In the genomic region with DNA sequence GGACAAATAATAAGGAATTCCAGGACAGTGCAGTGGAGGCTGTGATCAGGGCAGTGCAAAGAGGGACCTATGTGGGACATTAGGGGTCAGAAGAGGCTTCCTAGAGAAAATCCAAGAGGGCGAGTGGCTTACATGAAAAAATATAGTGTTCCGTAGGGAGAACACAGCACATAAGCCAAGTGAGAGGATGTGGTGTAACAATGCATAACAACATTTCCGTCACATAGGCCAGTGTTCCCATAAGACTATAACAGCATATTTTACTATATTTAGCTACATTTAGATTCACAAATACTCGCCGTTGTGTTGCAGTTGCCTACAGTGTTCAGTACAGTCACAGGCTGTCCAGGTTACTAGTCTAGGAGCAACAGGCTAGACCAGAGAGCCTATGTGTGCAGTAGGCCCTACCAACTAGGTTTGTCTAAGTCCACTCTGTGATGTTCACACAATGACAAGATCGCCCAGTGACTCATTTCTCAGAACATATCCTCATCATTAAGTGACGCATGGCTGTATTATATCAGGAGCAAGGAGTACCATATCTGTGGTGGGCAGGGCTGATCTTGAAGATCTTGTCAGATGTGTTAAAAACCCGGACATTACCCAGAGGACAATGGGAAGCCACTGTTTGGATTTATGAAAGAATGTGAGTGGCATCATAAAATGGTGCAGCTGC, we compare ENCODE assay signal across 31 cellular contexts.
"Had no signal": no experiment of that assay in that cellular context is flagged by ENCODE, and none has a peak within 500 bp of the region (broad histone marks: within the 10 kb centered on the region; RNA-seq: fewer than 3 reads in every experiment).

No MANE protein-coding gene starts in this region.

- H3K27me3 ChIP-seq: body of pancreas, esophagus muscularis mucosa, gastrocnemius medialis had no signal

- H3K4me3 ChIP-seq: body of pancreas, esophagus muscularis mucosa, gastrocnemius medialis, heart left ventricle had no signal

- H3K27me3 Mint-ChIP-seq: activated CD4-positive, alpha-beta memory T cell treated with anti-CD3 and anti-CD28 coated beads for 36 hours; activated CD4-positive, alpha-beta T cell treated with anti-CD3 and anti-CD28 coated beads for 36 hours; activated naive CD4-positive, alpha-beta T cell treated with anti-CD3 and anti-CD28 coated beads, Interleukin-2, amount 10 ng/mL, durations not matched to agents 7 days and 5 days; effector memory CD8-positive, alpha-beta T cell had no signal

- H3K4me1 Mint-ChIP-seq: activated CD4-positive, alpha-beta T cell treated with anti-CD3 and anti-CD28 coated beads for 36 hours; activated CD4-positive, alpha-beta T cell treated with anti-CD3 and anti-CD28 coated beads, Interleukin-2, amount 10 ng/mL, durations not matched to agents 24 days and 14 days had no signal

- H3K9me3 ChIP-seq: body of pancreas, esophagus muscularis mucosa, gastrocnemius medialis had no signal

- H3K27ac ChIP-seq: body of pancreas, esophagus muscularis mucosa, foreskin keratinocyte, gastrocnemius medialis, heart left ventricle had no signal

- ATAC-seq: activated CD4-positive, alpha-beta T cell treated with anti-CD3 and anti-CD28 coated beads for 36 hours; activated CD8-positive, alpha-beta memory T cell treated with anti-CD3 and anti-CD28 coated beads, Interleukin-2, amount 10 ng/mL, durations not matched to agents 7 days and 5 days; activated CD8-positive, alpha-beta T cell treated with anti-CD3 and anti-CD28 coated beads, Interleukin-2, amount 10 ng/mL, durations not matched to agents 7 days and 5 days; activated naive CD4-positive, alpha-beta T cell treated with anti-CD3 and anti-CD28 coated beads, Interleukin-2, amount 50 U/mL, for 72 hours; body of pancreas; effector memory CD8-positive, alpha-beta T cell; foreskin keratinocyte; gastrocnemius medialis; heart left ventricle had no signal

- H3K4me3 Mint-ChIP-seq: activated CD4-positive, alpha-beta memory T cell treated with anti-CD3 and anti-CD28 coated beads for 36 hours; activated CD4-positive, alpha-beta T cell treated with anti-CD3 and anti-CD28 coated beads for 36 hours; activated CD4-positive, alpha-beta T cell treated with anti-CD3 and anti-CD28 coated beads, Interleukin-2, amount 10 ng/mL, durations not matched to agents 24 days and 14 days; activated CD8-positive, alpha-beta memory T cell treated with anti-CD3 and anti-CD28 coated beads, Interleukin-2, amount 10 ng/mL, durations not matched to agents 7 days and 5 days; activated CD8-positive, alpha-beta T cell treated with anti-CD3 and anti-CD28 coated beads, Interleukin-2, amount 10 ng/mL, durations not matched to agents 7 days and 5 days; activated naive CD4-positive, alpha-beta T cell treated with anti-CD3 and anti-CD28 coated beads, Interleukin-2, amount 10 ng/mL, durations not matched to agents 7 days and 5 days; activated naive CD8-positive, alpha-beta T cell treated with anti-CD3 and anti-CD28 coated beads, Interleukin-2, amount 10 ng/mL, durations not matched to agents 7 days and 5 days; activated T-helper 1 cell treated with anti-CD3 and anti-CD28 coated beads, Interleukin-12 subunit alpha, Interleukin-12 subunit beta, Interleukin-2, Interleukin-4 antibody, amounts not matched to agents 30 ng/mL and 10 ng/mL and 1 ng/mL, durations not matched to agents 14 hours and 24 hours and 36 hours; effector memory CD8-positive, alpha-beta T cell had no signal

- H3K27ac Mint-ChIP-seq: activated CD4-positive, alpha-beta memory T cell treated with anti-CD3 and anti-CD28 coated beads for 36 hours; activated CD4-positive, alpha-beta T cell treated with anti-CD3 and anti-CD28 coated beads for 36 hours; activated CD4-positive, alpha-beta T cell treated with anti-CD3 and anti-CD28 coated beads, Interleukin-2, amount 10 ng/mL, durations not matched to agents 24 days and 14 days; activated CD8-positive, alpha-beta memory T cell treated with anti-CD3 and anti-CD28 coated beads, Interleukin-2, amount 10 ng/mL, durations not matched to agents 7 days and 5 days; activated CD8-positive, alpha-beta T cell treated with anti-CD3 and anti-CD28 coated beads, Interleukin-2, amount 10 ng/mL, durations not matched to agents 7 days and 5 days; activated naive CD4-positive, alpha-beta T cell treated with anti-CD3 and anti-CD28 coated beads, Interleukin-2, amount 10 ng/mL, durations not matched to agents 7 days and 5 days; activated naive CD4-positive, alpha-beta T cell treated with anti-CD3 and anti-CD28 coated beads, Interleukin-2, amount 50 U/mL, for 72 hours; activated naive CD8-positive, alpha-beta T cell treated with anti-CD3 and anti-CD28 coated beads, Interleukin-2, amount 10 ng/mL, durations not matched to agents 7 days and 5 days; activated T-helper 1 cell treated with anti-CD3 and anti-CD28 coated beads, Interleukin-12 subunit alpha, Interleukin-12 subunit beta, Interleukin-2, Interleukin-4 antibody, amounts not matched to agents 30 ng/mL and 10 ng/mL and 1 ng/mL, durations not matched to agents 14 hours and 24 hours and 36 hours; activated T-helper 2 cell treated with anti-CD3 and anti-CD28 coated beads, Interferon-gamma antibody, Interleukin-2, Interleukin-4, amounts not matched to agents 10 μg/mL and 5 μg/mL and 100 μg/mL, durations not matched to agents 14 hours and 24 hours and 36 hours had no signal

- H3K36me3 Mint-ChIP-seq: activated CD4-positive, alpha-beta memory T cell treated with anti-CD3 and anti-CD28 coated beads for 36 hours; activated CD8-positive, alpha-beta memory T cell treated with anti-CD3 and anti-CD28 coated beads, Interleukin-2, amount 10 ng/mL, durations not matched to agents 7 days and 5 days; activated naive CD4-positive, alpha-beta T cell treated with anti-CD3 and anti-CD28 coated beads, Interleukin-2, amount 10 ng/mL, durations not matched to agents 7 days and 5 days; activated naive CD4-positive, alpha-beta T cell treated with anti-CD3 and anti-CD28 coated beads, Interleukin-2, amount 50 U/mL, for 72 hours; activated naive CD8-positive, alpha-beta T cell treated with anti-CD3 and anti-CD28 coated beads, Interleukin-2, amount 10 ng/mL, durations not matched to agents 7 days and 5 days had no signal

- FAIRE-seq: colon had no signal

- H3K9me3 Mint-ChIP-seq: activated CD4-positive, alpha-beta memory T cell treated with anti-CD3 and anti-CD28 coated beads for 36 hours; activated CD4-positive, alpha-beta T cell treated with anti-CD3 and anti-CD28 coated beads, Interleukin-2, amount 10 ng/mL, durations not matched to agents 24 days and 14 days; activated naive CD4-positive, alpha-beta T cell treated with anti-CD3 and anti-CD28 coated beads, Interleukin-2, amount 10 ng/mL, durations not matched to agents 7 days and 5 days; activated naive CD4-positive, alpha-beta T cell treated with anti-CD3 and anti-CD28 coated beads, Interleukin-2, amount 50 U/mL, for 72 hours; activated naive CD8-positive, alpha-beta T cell treated with anti-CD3 and anti-CD28 coated beads, Interleukin-2, amount 10 ng/mL, durations not matched to agents 7 days and 5 days; activated T-helper 2 cell treated with anti-CD3 and anti-CD28 coated beads, Interferon-gamma antibody, Interleukin-2, Interleukin-4, amounts not matched to agents 10 μg/mL and 5 μg/mL and 100 μg/mL, durations not matched to agents 14 hours and 24 hours and 36 hours; effector memory CD8-positive, alpha-beta T cell had no signal

- DNase-seq: activated CD4-positive, alpha-beta memory T cell treated with anti-CD3 and anti-CD28 coated beads for 36 hours; activated CD4-positive, alpha-beta T cell treated with anti-CD3 and anti-CD28 coated beads for 36 hours; activated CD4-positive, alpha-beta T cell treated with anti-CD3 and anti-CD28 coated beads, Interleukin-2, amount 10 ng/mL, durations not matched to agents 24 days and 14 days; activated CD4-positive, CD25-positive, alpha-beta regulatory T cell; activated CD4-positive, CD25-positive, alpha-beta regulatory T cell treated with anti-CD3 and anti-CD28 coated beads, Interleukin-2, amount 50 U/mL, for 72 hours; activated CD8-positive, alpha-beta memory T cell treated with anti-CD3 and anti-CD28 coated beads, Interleukin-2, amount 10 ng/mL, durations not matched to agents 7 days and 5 days; activated CD8-positive, alpha-beta memory T cell treated with anti-CD3 and anti-CD28 coated beads, Interleukin-2, amount 50 U/mL, for 4 hours; activated CD8-positive, alpha-beta T cell treated with anti-CD3 and anti-CD28 coated beads, Interleukin-2, amount 10 ng/mL, durations not matched to agents 7 days and 5 days; activated effector memory CD4-positive, alpha-beta T cell treated with anti-CD3 and anti-CD28 coated beads, Interleukin-2, amount 50 U/mL, for 16 hours; activated naive CD4-positive, alpha-beta T cell; activated naive CD4-positive, alpha-beta T cell treated with anti-CD3 and anti-CD28 coated beads, Interleukin-2, amount 10 ng/mL, durations not matched to agents 7 days and 5 days; activated naive CD8-positive, alpha-beta T cell treated with anti-CD3 and anti-CD28 coated beads, Interleukin-2, amount 10 ng/mL, durations not matched to agents 7 days and 5 days; activated T-cell treated with anti-CD3 and anti-CD28 coated beads, Interleukin-2, amount 50 U/mL, for 1 hour; activated T-cell treated with anti-CD3 and anti-CD28 coated beads, Interleukin-2, amount 50 U/mL, for 48 hours; body of pancreas; caudate nucleus; cortex of kidney; dermis blood vessel endothelial cell; effector CD4-positive, alpha-beta T cell; effector memory CD8-positive, alpha-beta T cell; erythroblast; gastrocnemius medialis; glutamatergic neuron; heart left ventricle; T-helper 2 cell had no signal

- H3K4me1 ChIP-seq: body of pancreas, esophagus muscularis mucosa, foreskin keratinocyte, gastrocnemius medialis, heart left ventricle had no signal

- H3K36me3 ChIP-seq: esophagus muscularis mucosa, gastrocnemius medialis, heart left ventricle had no signal
